8 cellular contexts compared by ENCODE assay signal in genomic region chr5:139650031-139650688, GRCh38. TPM values are rescaled to one million over a fixed set of nuclear protein-coding genes. Genes with fewer than 3 reads are reported as not detected.
A peak's percentile ranks its signal among the peaks of the same experiment; 100 is the strongest.
DNase-seq lines count a peak whose midpoint lies in the region; ATAC-seq, FAIRE-seq and TF ChIP-seq lines count a peak whose summit lies in the region.

No MANE protein-coding gene starts in this region.

- H3K27ac Mint-ChIP-seq in stimulated activated naive B cell treated with anti-CD40 and anti-IgM and Interleukin-4, amounts not matched to agents 10 μg/mL and 1 μg/mL and 100 μg/mL, for 72 hours, result peak overlapping the region; percentile 97

- no peaks in the 10 kb centered on the region for H3K36me3 ChIP-seq in BLaER1
- H3K36me3 ChIP-seq in keratinocyte (ENCODE audit: control insufficient read depth in 2 of 2, extremely low read depth in 1 of 2, insufficient read depth in 2 of 2, low read length in 2 of 2), result no peaks in the 10 kb centered on the region

- no peak for FAIRE-seq in keratinocyte (lab: Jason Lieb, UNC)

- H3K4me3 Mint-ChIP-seq in stimulated activated naive B cell treated with anti-CD40 and anti-IgM and Interleukin-4, amounts not matched to agents 10 μg/mL and 1 μg/mL and 100 μg/mL, for 72 hours, result peak overlapping the region; percentile 84 to 87

- peaks cover 75% of the 10 kb centered on the region for H3K4me1 ChIP-seq in BLaER1
- peaks cover 20% of the 10 kb centered on the region for H3K4me1 ChIP-seq in keratinocyte (ENCODE audit: control insufficient read depth, extremely low read depth, insufficient read depth, low read length)

- H4K20me1 ChIP-seq in BLaER1 (peaks cover 78% of the 10 kb centered on the region), keratinocyte (ENCODE audit: control insufficient read depth, extremely low read depth, insufficient read depth, low read length) (no peaks in the 10 kb centered on the region)

- H3K4me1 Mint-ChIP-seq in stimulated activated naive B cell treated with anti-CD40 and anti-IgM and Interleukin-4, amounts not matched to agents 10 μg/mL and 1 μg/mL and 100 μg/mL, for 72 hours, result peaks cover 48 to 77% of the 10 kb centered on the region in 2 donors

- dilution Hi-C loops in keratinocyte (cut with MboI; ENCODE audit: extremely low pct_ligation_motif_present, low sequenced_read_pairs), result no loop called here

- H3K9me3 ChIP-seq in BLaER1 (no peaks in the 10 kb centered on the region), keratinocyte (ENCODE audit: control insufficient read depth, low read depth, low read length) (no peaks in the 10 kb centered on the region)

- H3K4me3 ChIP-seq in BLaER1, result peak overlapping the region; percentile 97
- H3K4me3 ChIP-seq in keratinocyte (ENCODE audit: control insufficient read depth in 2 of 3, extremely low read depth in 1 of 3, insufficient read depth in 2 of 3, low read depth in 1 of 3, low read length in 3 of 3), result peak overlapping the region; percentile 47 to 67 (median 48)

- TF ChIP-seq CTCF in keratinocyte (optimal IDR thresholded peaks at IDR 0.05 in 1 of 3, IDR thresholded peaks at IDR 0.05 in 1 of 3, conservative IDR thresholded peaks at IDR 0.05 in 1 of 3; ENCODE audit: extremely low read depth in 1 of 3, insufficient read depth in 2 of 3, low read length in 3 of 3), result no peak

- no peaks in the 10 kb centered on the region for H3K27me3 ChIP-seq in BLaER1
- H3K27me3 ChIP-seq in keratinocyte (ENCODE audit: control insufficient read depth, extremely low read depth, insufficient read depth, low read length), result peaks cover 42% of the 10 kb centered on the region

- no peaks in the 10 kb centered on the region for H3K9me1 ChIP-seq in keratinocyte (ENCODE audit: control insufficient read depth, extremely low read depth, insufficient read depth, low read length)

- no peaks in the 10 kb centered on the region for H3K9me3 Mint-ChIP-seq in stimulated activated naive B cell treated with anti-CD40 and anti-IgM and Interleukin-4, amounts not matched to agents 10 μg/mL and 1 μg/mL and 100 μg/mL, for 72 hours

- H3K4me2 ChIP-seq in BLaER1 (peak overlapping the region; percentile 93), keratinocyte (ENCODE audit: control insufficient read depth, extremely low read depth, insufficient read depth, low read depth, low read length) (peak overlapping the region; percentile 77)

- no peaks in the 10 kb centered on the region for H3K27me3 Mint-ChIP-seq in stimulated activated naive B cell treated with anti-CD40 and anti-IgM and Interleukin-4, amounts not matched to agents 10 μg/mL and 1 μg/mL and 100 μg/mL, for 72 hours

- peaks cover 16 to 27% of the 10 kb centered on the region in 2 donors for H3K36me3 Mint-ChIP-seq in stimulated activated naive B cell treated with anti-CD40 and anti-IgM and Interleukin-4, amounts not matched to agents 10 μg/mL and 1 μg/mL and 100 μg/mL, for 72 hours

- H3K79me2 ChIP-seq in keratinocyte (ENCODE audit: control insufficient read depth, insufficient read depth, low read length), result no peaks in the 10 kb centered on the region

- DNase-seq in HuH-7.5 (ENCODE audit: low spot score) (peak; percentile 77), astrocyte of the hippocampus (ENCODE audit: low read depth, low spot score) (peak; percentile 71), keratinocyte (ENCODE audit: low read depth, low spot score) (no peak)
- no peak for DNase-seq in stimulated activated naive B cell treated with anti-CD40 and anti-IgM and Interleukin-4, amounts not matched to agents 10 μg/mL and 1 μg/mL and 100 μg/mL, for 72 hours

- no peak for ATAC-seq in stimulated activated naive B cell treated with anti-CD40 and anti-IgM and Interleukin-4, amounts not matched to agents 10 μg/mL and 1 μg/mL and 100 μg/mL, for 72 hours (replicated peaks)
- no peak for ATAC-seq in GM21786 (IDR thresholded peaks at IDR 0.05; ENCODE audit: unreplicated experiment)
- ATAC-seq in GM19023 (IDR thresholded peaks at IDR 0.05; ENCODE audit: unreplicated experiment), result no peak
- no peak for ATAC-seq in GM18517 (IDR thresholded peaks at IDR 0.05; ENCODE audit: unreplicated experiment)

- no peak overlapping the region for H2AFZ ChIP-seq in keratinocyte (ENCODE audit: control insufficient read depth, low read length)

- H3K27ac ChIP-seq in BLaER1, result peak overlapping the region; percentile 97
- no peak overlapping the region for H3K27ac ChIP-seq in keratinocyte (ENCODE audit: control insufficient read depth, insufficient read depth, low read length)

- H3K9ac ChIP-seq in BLaER1, result peak overlapping the region; percentile 97
- H3K9ac ChIP-seq in keratinocyte (ENCODE audit: control insufficient read depth, extremely low read depth, insufficient read depth, low read length), result no peak overlapping the region

RNA-seq across cellular contexts. Expression of gene CXXC5, which starts 2.0 kb away (rescaled TPM):
- polyA plus RNA-seq in keratinocyte, result 0.59 to 1.7 TPM (median 1.0 TPM) in 3 replicates
- 4.9 TPM for polyA plus RNA-seq in keratinocyte (2011; ENCODE audit: low read depth)
- polyA plus RNA-seq in keratinocyte (2011; cell fraction: cytosol; rRNA removed), result 1.0 and 1.1 TPM in 2 replicates
- polyA plus RNA-seq in keratinocyte (2011; cell fraction: nucleus; rRNA removed), result 1.2 and 2.1 TPM in 2 replicates
- 0.65 and 6.6 TPM in 2 replicates for polyA plus RNA-seq in keratinocyte (2012; ENCODE audit: low replicate concordance)
- 0.80 to 2.0 TPM (median 1.4 TPM) in 3 replicates for polyA minus RNA-seq in keratinocyte
- 5.4 TPM for polyA minus RNA-seq in keratinocyte (2011; cell fraction: cytosol; rRNA and poly(A)+ RNA removed)
- 2.2 and 3.7 TPM in 2 replicates for polyA minus RNA-seq in keratinocyte (2011; cell fraction: nucleus; rRNA and poly(A)+ RNA removed)

Comparison
In these comparisons a context has a peak if more than half of its experiments do, and no peak if none do; other contexts are left out.
1. DNase-seq: peak in HuH-7.5 (single experiment) and astrocyte of the hippocampus (single experiment); none in keratinocyte (single experiment) and stimulated activated naive B cell treated with anti-CD40 and anti-IgM and Interleukin-4, amounts not matched to agents 10 μg/mL and 1 μg/mL and 100 μg/mL, for 72 hours (single experiment).